ENCODE assay signal across 18 cellular contexts in the genomic region with DNA sequence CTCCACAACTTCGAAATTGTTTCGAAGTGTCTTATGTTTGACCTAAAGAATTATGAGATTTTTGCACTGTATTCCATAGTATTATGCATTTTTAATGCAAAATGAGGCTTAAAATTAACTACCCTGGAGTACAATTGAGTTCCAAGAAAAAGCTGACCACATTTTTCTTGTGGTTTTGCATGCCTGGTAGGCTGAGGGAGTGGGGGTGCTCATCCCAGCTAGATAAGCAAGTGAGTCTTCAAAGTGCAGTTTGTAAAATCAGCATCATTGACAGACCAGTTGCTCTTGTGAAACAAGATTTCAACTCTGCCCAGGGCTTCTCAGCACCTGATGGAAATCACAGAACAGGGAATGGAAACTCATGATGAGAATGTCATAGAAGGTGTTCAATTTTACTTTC. TPM values are rescaled to one million over a fixed set of nuclear protein-coding genes. Genes with fewer than 3 reads are reported as not detected.
A peak's percentile ranks its signal among the peaks of the same experiment; 100 is the strongest.
DNase-seq lines count a peak whose midpoint lies in the region; ATAC-seq and TF ChIP-seq lines count a peak whose summit lies in the region.
"Had no signal": no experiment of that assay in that cellular context is flagged by ENCODE, and none has a peak within 500 bp of the region (broad histone marks: within the 10 kb centered on the region; RNA-seq: fewer than 3 reads in every experiment).

No MANE protein-coding gene starts in this region.

- 57 to 76% (median 64%) methylated on average over 2 of the region's 2 CpGs for WGBS in spleen, 5 donors

- in situ Hi-C loops in KBM-7 (cut with MboI; ENCODE audit: low pct_unique_long_range_greater_than_20kb, low sequenced_read_pairs), result no loop called here

- peak overlapping the region; percentile 19; the same call in 1 of the 2 replicates for H3K27ac Mint-ChIP-seq in WTC11
- H3K27ac Mint-ChIP-seq in activated CD4-positive, alpha-beta memory T cell treated with anti-CD3 and anti-CD28 coated beads for 36 hours, result no peak overlapping the region
- H3K27ac Mint-ChIP-seq: activated CD4-positive, alpha-beta memory T cell treated with anti-CD3 and anti-CD28 coated beads, Interleukin-2, amount 10 ng/mL, durations not matched to agents 7 days and 5 days; activated T-helper 2 cell treated with anti-CD3 and anti-CD28 coated beads, Interferon-gamma antibody, Interleukin-2, Interleukin-4, amounts not matched to agents 10 μg/mL and 5 μg/mL and 100 μg/mL, durations not matched to agents 14 hours and 24 hours and 36 hours had no signal

- peaks cover 55% of the 10 kb centered on the region for H3K4me1 Mint-ChIP-seq in WTC11
- no peaks in the 10 kb centered on the region for H3K4me1 Mint-ChIP-seq in activated CD4-positive, alpha-beta memory T cell treated with anti-CD3 and anti-CD28 coated beads for 36 hours (ENCODE audit: low read depth)

- intact Hi-C loops in spleen (cut with DNase I; ENCODE audit: low total_unique reads), result no loop called here
- intact Hi-C loops in activated CD4-positive, alpha-beta memory T cell treated with anti-CD3 and anti-CD28 coated beads for 36 hours (cut with micrococcal nuclease), result no loop called here

- ATAC-seq in WTC11, result 0 out of 2 replicates have a peak, but pooled peaks have one; percentile 15
- ATAC-seq in GM21367 (IDR thresholded peaks at IDR 0.05; ENCODE audit: unreplicated experiment), result no peak
- ATAC-seq: gastrocnemius medialis had no signal

- H3K36me3 ChIP-seq in iPS-18a (ENCODE audit: control insufficient read depth, low read depth, low read length), result no peaks in the 10 kb centered on the region
- no peaks in the 10 kb centered on the region for H3K36me3 ChIP-seq in spleen
- H3K36me3 ChIP-seq: gastrocnemius medialis had no signal

- peaks cover 8% of the 10 kb centered on the region for H3K36me3 Mint-ChIP-seq in WTC11
- no peaks in the 10 kb centered on the region for H3K36me3 Mint-ChIP-seq in activated CD4-positive, alpha-beta memory T cell treated with anti-CD3 and anti-CD28 coated beads for 36 hours

- H3K4me3 Mint-ChIP-seq in WTC11, result peak overlapping the region; percentile 10; the same call in 1 of the 2 replicates
- no peak overlapping the region for H3K4me3 Mint-ChIP-seq in activated CD4-positive, alpha-beta memory T cell treated with anti-CD3 and anti-CD28 coated beads for 36 hours
- H3K4me3 Mint-ChIP-seq: activated CD4-positive, alpha-beta memory T cell treated with anti-CD3 and anti-CD28 coated beads, Interleukin-2, amount 10 ng/mL, durations not matched to agents 7 days and 5 days had no signal

- H3K9me3 Mint-ChIP-seq in WTC11, result peaks cover 14% of the 10 kb centered on the region
- no peaks in the 10 kb centered on the region for H3K9me3 Mint-ChIP-seq in activated CD4-positive, alpha-beta memory T cell treated with anti-CD3 and anti-CD28 coated beads for 36 hours
- H3K9me3 Mint-ChIP-seq: activated CD4-positive, alpha-beta memory T cell treated with anti-CD3 and anti-CD28 coated beads, Interleukin-2, amount 10 ng/mL, durations not matched to agents 7 days and 5 days; activated T-helper 2 cell treated with anti-CD3 and anti-CD28 coated beads, Interferon-gamma antibody, Interleukin-2, Interleukin-4, amounts not matched to agents 10 μg/mL and 5 μg/mL and 100 μg/mL, durations not matched to agents 14 hours and 24 hours and 36 hours had no signal

- no peaks in the 10 kb centered on the region for H3K27me3 Mint-ChIP-seq in WTC11 (ENCODE audit: low read depth)
- peaks cover 13% of the 10 kb centered on the region for H3K27me3 Mint-ChIP-seq in activated CD4-positive, alpha-beta memory T cell treated with anti-CD3 and anti-CD28 coated beads for 36 hours

- H3K27me3 ChIP-seq in iPS-18a (ENCODE audit: control insufficient read depth, insufficient read depth, low read length) (no peaks in the 10 kb centered on the region), spleen (replicated peaks in 1 of 7) (peaks cover 0 to 5% (median 0%) of the 10 kb centered on the region in 7 donors)
- H3K27me3 ChIP-seq: gastrocnemius medialis had no signal

- POLR2A ChIA-PET in WTC11 (lab: Charles Lee), result no interaction called here
- POLR2A ChIA-PET in activated CD4-positive, alpha-beta memory T cell treated with anti-CD3 and anti-CD28 coated beads for 36 hours (lab: Charles Lee), result no interaction called here

- TF ChIP-seq CTCF in AG10803 (conservative IDR thresholded peaks at IDR 0.05; ENCODE audit: low read length) (no peak), WTC11 (IDR thresholded peaks at IDR 0.05) (no peak), spleen (IDR thresholded peaks at IDR 0.05 in 8 of 11, conservative IDR thresholded peaks at IDR 0.05 in 3 of 11) (no peak)

- H3K4me1 ChIP-seq in iPS-18a (ENCODE audit: control insufficient read depth, low read depth, low read length), result peaks cover 53% of the 10 kb centered on the region
- no peaks in the 10 kb centered on the region for H3K4me1 ChIP-seq in spleen
- H3K4me1 ChIP-seq: gastrocnemius medialis, parathyroid adenoma had no signal

- H3K9me3 ChIP-seq in iPS-18a (ENCODE audit: control insufficient read depth, low read depth, low read length) (no peaks in the 10 kb centered on the region), spleen (peaks cover 0 to 4% (median 0%) of the 10 kb centered on the region in 8 donors)
- H3K9me3 ChIP-seq: gastrocnemius medialis had no signal

- H3K27ac ChIP-seq in iPS-18a (ENCODE audit: low read length) (peak overlapping the region; percentile 28), spleen (no peak overlapping the region)
- H3K27ac ChIP-seq: dorsolateral prefrontal cortex, gastrocnemius medialis, parathyroid adenoma had no signal

- H3K4me3 ChIP-seq in AG10803 (ENCODE audit: low read length) (no peak overlapping the region), iPS-18a (ENCODE audit: low read length) (peak overlapping the region; percentile 25), spleen (no peak overlapping the region)
- H3K4me3 ChIP-seq: dorsolateral prefrontal cortex, gastrocnemius medialis had no signal

- H3K9ac ChIP-seq in iPS-18a (ENCODE audit: low read length), result no peak overlapping the region
- H3K9ac ChIP-seq: parathyroid adenoma had no signal

- TF ChIP-seq POLR2A in spleen (IDR thresholded peaks at IDR 0.05), result no peak

- CTCF ChIA-PET in WTC11 (lab: Charles Lee), result interaction anchor here (0.6 to 1.3 kb wide), 3 partner anchors 60 to 455 kb away, joined by 3 to 4 read pairs (median 3); no protein-coding TSS in a partner anchor
- CTCF ChIA-PET in activated CD4-positive, alpha-beta memory T cell treated with anti-CD3 and anti-CD28 coated beads for 36 hours (lab: Charles Lee), result interaction anchor here (0.6 kb wide), 1 partner anchor 22 kb away, joined by 4 read pairs; no protein-coding TSS in a partner anchor

- peak; percentile 56 for DNase-seq in AG10803 (ENCODE audit: low read depth)
- peak; percentile 86 for DNase-seq in KBM-7
- DNase-seq in WTC11 (ENCODE audit: low spot score), result no peak
- DNase-seq in inferior parietal cortex (ENCODE audit: extremely low spot score), result no peak
- DNase-seq in spleen, result no peak
- DNase-seq in activated CD4-positive, alpha-beta memory T cell treated with anti-CD3 and anti-CD28 coated beads for 36 hours, result no peak
- DNase-seq: activated CD4-positive, alpha-beta memory T cell treated with anti-CD3 and anti-CD28 coated beads, Interleukin-2, amount 10 ng/mL, durations not matched to agents 7 days and 5 days; aorta; dorsolateral prefrontal cortex; gastrocnemius medialis; Karpas-422; NCI-H2029 treated with DMSO at 0.1 percent for 48 hours; NCI-H82; substantia nigra had no signal

TF ChIP-seq in WTC11, 78 proteins besides CTCF, POLR2A, EP300 and RAD21:
- TF ChIP-seq FOXP4 (CRISPR knock-in tag; IDR thresholded peaks at IDR 0.05) (no peak), EMX1 (CRISPR knock-in tag; IDR thresholded peaks at IDR 0.05) (no peak), AR (CRISPR knock-in tag; IDR thresholded peaks at IDR 0.05) (no peak), JUN (CRISPR knock-in tag; IDR thresholded peaks at IDR 0.05) (no peak), NFATC4 (CRISPR knock-in tag; IDR thresholded peaks at IDR 0.05) (no peak)
TF ChIP-seq in WTC11: peak in this region for 0.

RNA-seq across cellular contexts. Expression of gene NDUFS4, which starts 17.0 kb away (rescaled TPM):
- total RNA-seq in WTC11 (2021) (68.5 to 87.4 TPM (median 85.1 TPM) in 3 replicates), spleen (10 to 100 TPM; 35.4 to 53.4 (median 46.9) TPM)
- 10 to 100 TPM; 44.3 to 59.4 (median 58.6) TPM for polyA plus RNA-seq in spleen
- total RNA-seq in activated CD4-positive, alpha-beta memory T cell treated with anti-CD3 and anti-CD28 coated beads for 36 hours, result 10 to 100 TPM; 68.5 to 70.5 TPM

Comparison
In these comparisons a context has a peak if more than half of its experiments do, and no peak if none do; other contexts are left out.
1. DNase-seq: peak in AG10803 (single experiment) and KBM-7 (single experiment); none in WTC11 (single experiment), inferior parietal cortex (single experiment), spleen (single experiment) and activated CD4-positive, alpha-beta memory T cell treated with anti-CD3 and anti-CD28 coated beads for 36 hours (single experiment).